Comparison of ENCODE assay signal across 26 cellular contexts in the genomic region with DNA sequence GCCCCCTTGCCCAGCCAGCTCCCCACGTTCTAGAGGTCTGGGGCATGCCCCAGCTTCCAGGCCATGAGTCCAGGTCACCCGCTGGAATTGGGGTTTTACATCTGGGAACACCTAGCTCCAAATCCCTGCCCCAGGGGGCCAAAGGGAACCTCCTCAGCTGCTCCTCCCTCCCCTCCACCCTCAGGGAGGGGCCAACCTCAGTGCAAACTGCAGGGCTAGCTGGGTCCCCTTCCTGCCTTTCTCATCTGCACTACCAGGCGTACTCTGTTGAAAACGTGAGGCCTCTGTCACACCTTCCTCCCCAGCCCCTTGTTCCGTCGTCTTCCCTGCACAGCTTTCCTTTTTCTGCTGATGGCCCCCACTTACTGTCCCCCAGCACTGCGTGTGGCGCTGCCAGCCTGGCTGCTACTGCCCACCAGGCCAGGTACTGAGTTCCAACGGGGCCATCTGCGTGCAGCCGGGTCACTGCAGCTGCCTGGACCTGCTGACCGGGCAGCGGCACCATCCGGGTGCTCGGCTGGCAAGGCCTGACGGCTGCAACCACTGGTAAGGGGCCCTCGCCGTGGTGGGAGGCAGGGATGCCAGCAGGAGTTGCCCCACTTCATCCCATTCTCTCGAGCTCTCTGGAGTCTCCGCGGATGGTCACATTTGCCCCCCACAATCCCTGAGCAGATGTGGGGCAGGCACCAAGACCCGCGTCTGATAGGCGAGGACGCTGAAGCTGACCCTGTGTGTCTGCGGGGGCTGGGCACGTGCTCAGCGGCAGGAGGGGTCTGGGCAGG.
"Had no signal": no experiment of that assay in that cellular context is flagged by ENCODE, and none has a peak within 500 bp of the region (broad histone marks: within the 10 kb centered on the region; RNA-seq: fewer than 3 reads in every experiment).

No MANE protein-coding gene starts in this region.

- H3K36me3 Mint-ChIP-seq: memory B cell; mesothelial cell of epicardium; naive B cell; natural killer cell treated with Interleukin-12 subunit alpha and Interleukin-12 subunit beta and Interleukin-15 and Interleukin-18, amount 100 ng/mL, for 72 hours had no signal

- DNase-seq: dermis blood vessel endothelial cell; effector memory CD8-positive, alpha-beta T cell; erythroblast; hypothalamus; left ventricle myocardium superior; lower lobe of right lung; mucosa of descending colon; naive B cell; posterior cingulate gyrus; retina; stimulated activated CD4-positive, alpha-beta T cell treated with anti-CD3 and anti-CD28 coated beads, Interleukin-12 subunit alpha, Interleukin-12 subunit beta, amount 100 ng/mL, for 4 hours; stimulated activated CD4-positive, alpha-beta T cell treated with anti-CD3 and anti-CD28 coated beads, Interleukin-1b, Interleukin-23, amount 100 ng/mL, for 48 hours; stimulated activated CD4-positive, alpha-beta T cell treated with anti-CD3 and anti-CD28 coated beads, Interleukin-4, amount 100 ng/mL, for 1 hour; stimulated activated CD8-positive, alpha-beta memory T cell treated with anti-CD3 and anti-CD28 coated beads, Interleukin-4, amount 100 ng/mL, for 48 hours; stimulated activated naive CD4-positive, alpha-beta T cell; substantia nigra; testis; tibial artery had no signal

- H3K27ac ChIP-seq: coronary artery, lower lobe of right lung, testis, tibial artery, upper lobe of left lung had no signal

- H3K36me3 ChIP-seq: lower lobe of right lung, tibial artery, upper lobe of left lung had no signal

- H3K27ac Mint-ChIP-seq: memory B cell; mesothelial cell of epicardium; naive B cell; natural killer cell treated with Interleukin-12 subunit alpha and Interleukin-12 subunit beta and Interleukin-15 and Interleukin-18, amount 100 ng/mL, for 72 hours had no signal

- H3K27me3 ChIP-seq: testis, upper lobe of left lung had no signal

- H3K4me1 ChIP-seq: lower lobe of right lung, testis, tibial artery, upper lobe of left lung had no signal

- H3K4me3 ChIP-seq: coronary artery, lower lobe of right lung, mucosa of descending colon, smooth muscle cell, testis, tibial artery, upper lobe of left lung had no signal

- H3K4me1 Mint-ChIP-seq: memory B cell, mesothelial cell of epicardium, naive B cell, neural crest cell had no signal

- H3K9me3 ChIP-seq: lower lobe of right lung, mucosa of descending colon, testis, tibial artery, upper lobe of left lung had no signal

- H3K9me3 Mint-ChIP-seq: effector memory CD8-positive, alpha-beta T cell; memory B cell; mesothelial cell of epicardium; naive B cell; natural killer cell treated with Interleukin-12 subunit alpha and Interleukin-12 subunit beta and Interleukin-15 and Interleukin-18, amount 100 ng/mL, for 72 hours; neural crest cell had no signal

- H3K4me3 Mint-ChIP-seq: effector memory CD8-positive, alpha-beta T cell; memory B cell; mesothelial cell of epicardium; natural killer cell treated with Interleukin-12 subunit alpha and Interleukin-12 subunit beta and Interleukin-15 and Interleukin-18, amount 100 ng/mL, for 72 hours; neural crest cell had no signal

- ATAC-seq: effector memory CD8-positive, alpha-beta T cell; left ventricle myocardium superior; lower lobe of right lung; mucosa of descending colon; natural killer cell treated with Interleukin-12 subunit alpha and Interleukin-12 subunit beta and Interleukin-15 and Interleukin-18, amount 100 ng/mL, for 72 hours; sciatic nerve had no signal
